In the genomic region with DNA sequence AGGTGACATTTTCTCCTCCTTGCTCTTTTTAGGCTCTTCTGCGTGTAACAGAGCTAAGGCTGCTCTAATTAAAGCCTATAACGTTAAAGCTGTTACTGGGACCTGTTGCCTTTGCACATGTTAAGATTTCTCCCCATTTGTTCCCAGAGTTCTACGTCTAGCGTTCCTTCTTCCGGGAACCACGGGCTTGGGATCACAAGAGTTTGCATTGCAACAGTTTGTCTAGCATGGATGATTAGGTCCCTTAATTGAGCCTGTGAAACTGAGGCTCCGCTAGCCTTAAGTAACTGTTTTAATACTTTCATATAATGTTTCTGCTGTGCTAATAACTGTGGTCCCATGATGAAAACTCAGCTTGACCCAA, we compare ENCODE assay signal across 8 cellular contexts. TPM values are rescaled to one million over a fixed set of nuclear protein-coding genes. Genes with fewer than 3 reads are reported as not detected.
DNase-seq lines count a peak whose midpoint lies in the region; ATAC-seq, FAIRE-seq and TF ChIP-seq lines count a peak whose summit lies in the region.

No MANE protein-coding gene starts in this region.

- peak overlapping the region; percentile 92 for H3K27ac Mint-ChIP-seq in activated naive CD8-positive, alpha-beta T cell treated with anti-CD3 and anti-CD28 coated beads for 36 hours

- H3K36me3 Mint-ChIP-seq in activated naive CD8-positive, alpha-beta T cell treated with anti-CD3 and anti-CD28 coated beads for 36 hours: no peaks in the 10 kb centered on the region

- peak; percentile 24 for ATAC-seq in HG03066 (IDR thresholded peaks at IDR 0.05; ENCODE audit: low read depth, unreplicated experiment)
- ATAC-seq in esophagus mucosa: no peak

- 14 to 36% (median 25%) methylated on average over 7 of the region's 7 CpGs for WGBS in spleen, 5 donors

- H3K27me3 ChIP-seq in spleen (replicated peaks in 1 of 7): no peaks in the 10 kb centered on the region

- intact Hi-C loops in kidney (cut with DNase I): no loop called here
- intact Hi-C loops in spleen (cut with DNase I; ENCODE audit: low total_unique reads): no loop called here

- peak overlapping the region; percentile 81 for H3K4me3 Mint-ChIP-seq in activated naive CD8-positive, alpha-beta T cell treated with anti-CD3 and anti-CD28 coated beads for 36 hours

- H3K9ac ChIP-seq in kidney (ENCODE audit: low read length in 2 of 2): peak overlapping the region; percentile 55 to 72

- no peak for FAIRE-seq in kidney (lab: Jason Lieb, UNC)

- DNase-seq in activated naive CD8-positive, alpha-beta T cell treated with anti-CD3 and anti-CD28 coated beads for 36 hours: no peak
- DNase-seq in kidney: no peak
- DNase-seq in spleen: no peak
- DNase-seq in OCI-M1 (lab: John Stamatoyannopoulos, UW): no peak
- DNase-seq in NCI-H2029 (lab: John Stamatoyannopoulos, UW): no peak
- no peak for DNase-seq in NOMO-1 treated with dmso at 0.1 percent for 144 hours (lab: John Stamatoyannopoulos, UW; ENCODE audit: unreplicated experiment)

- H3K4me1 ChIP-seq in kidney (ENCODE audit: control insufficient read depth in 1 of 2, insufficient read depth in 1 of 2, low read depth in 1 of 2, low read length in 2 of 2) (peaks cover 2 to 6% of the 10 kb centered on the region in 2 donors), spleen (peaks cover 0 to 60% (median 24%) of the 10 kb centered on the region in 6 donors)

- TF ChIP-seq CTCF in kidney (IDR thresholded peaks at IDR 0.05; ENCODE audit: borderline replicate concordance, extremely low read depth, insufficient read depth) (no peak), spleen (IDR thresholded peaks at IDR 0.05 in 8 of 11, conservative IDR thresholded peaks at IDR 0.05 in 3 of 11) (no peak)

- H3K36me3 ChIP-seq in kidney (ENCODE audit: control insufficient read depth in 1 of 2, insufficient read depth in 2 of 2, low read length in 2 of 2) (no peaks in the 10 kb centered on the region), spleen (no peaks in the 10 kb centered on the region)

- H3K9me3 Mint-ChIP-seq in activated naive CD8-positive, alpha-beta T cell treated with anti-CD3 and anti-CD28 coated beads for 36 hours: no peaks in the 10 kb centered on the region

- H3K4me3 ChIP-seq in kidney (ENCODE audit: low read length in 2 of 2) (peak overlapping the region; percentile 76 to 79), spleen (peak overlapping the region; percentile 17 to 61 (median 39))

- no peaks in the 10 kb centered on the region for H3K27me3 Mint-ChIP-seq in activated naive CD8-positive, alpha-beta T cell treated with anti-CD3 and anti-CD28 coated beads for 36 hours

- H3K27ac ChIP-seq in kidney (ENCODE audit: low read depth in 2 of 2, low read length in 2 of 2): peak overlapping the region; percentile 30 to 56
- peak overlapping the region; percentile 69 to 89 (median 80) for H3K27ac ChIP-seq in spleen

- H3K9me3 ChIP-seq in kidney (ENCODE audit: control insufficient read depth in 1 of 2, low read length in 2 of 2) (no peaks in the 10 kb centered on the region), spleen (no peaks in the 10 kb centered on the region)

- TF ChIP-seq POLR2A in spleen (IDR thresholded peaks at IDR 0.05): no peak

- H3K4me1 Mint-ChIP-seq in activated naive CD8-positive, alpha-beta T cell treated with anti-CD3 and anti-CD28 coated beads for 36 hours: peaks cover 40% of the 10 kb centered on the region

RNA-seq across cellular contexts. Expression of gene LYZ, which starts 16.7 kb away (rescaled TPM):
- total RNA-seq in activated naive CD8-positive, alpha-beta T cell treated with anti-CD3 and anti-CD28 coated beads for 36 hours: not detected
- total RNA-seq in kidney: 70.9 TPM
- 7.1 TPM for polyA plus RNA-seq in kidney (ENCODE audit: insufficient read depth, low read depth, low replicate concordance)
- 100 to 1,000 TPM; 149 to 941 (median 318) TPM for total RNA-seq in spleen
- polyA plus RNA-seq in spleen: 100 to 1,000 TPM in 2 of 3 donors, 10 to 100 TPM in 1; 96.3 to 166 (median 133) TPM
- total RNA-seq in esophagus mucosa: 13.0 TPM

RNA-seq across cellular contexts. Expression of gene YEATS4, which starts 28.1 kb away (rescaled TPM):
- 10 to 100 TPM; 58.1 to 59.7 TPM for total RNA-seq in activated naive CD8-positive, alpha-beta T cell treated with anti-CD3 and anti-CD28 coated beads for 36 hours
- 14.5 TPM for total RNA-seq in kidney
- 15.6 TPM for polyA plus RNA-seq in kidney (ENCODE audit: insufficient read depth, low read depth, low replicate concordance)
- total RNA-seq in spleen: 10 to 100 TPM; 11.3 to 36.5 (median 15.4) TPM
- polyA plus RNA-seq in spleen: 10 to 100 TPM; 13.6 to 18.3 (median 17.6) TPM
- 12.5 TPM for total RNA-seq in esophagus mucosa

Comparison
In these comparisons a context has a peak if more than half of its experiments do, and no peak if none do; other contexts are left out.
1. RNA of gene LYZ, which starts 16.7 kb away (total RNA-seq): 149 to 941 TPM in spleen, 70.9 TPM in kidney (single experiment) and 13.0 TPM in esophagus mucosa (single experiment); not detected in activated naive CD8-positive, alpha-beta T cell treated with anti-CD3 and anti-CD28 coated beads for 36 hours; every median in the first group is over 10 times any median in the second.